In genomic region chr16:2520784-2521577, GRCh38 we compare ENCODE assay signal across 9 cellular contexts. TPM values are rescaled to one million over a fixed set of nuclear protein-coding genes. Genes with fewer than 3 reads are reported as not detected.
A peak's percentile ranks its signal among the peaks of the same experiment; 100 is the strongest.
DNase-seq lines count a peak whose midpoint lies in the region; ATAC-seq and TF ChIP-seq lines count a peak whose summit lies in the region.
"Had no signal": no experiment of that assay in that cellular context is flagged by ENCODE, and none has a peak within 500 bp of the region (broad histone marks: within the 10 kb centered on the region; RNA-seq: fewer than 3 reads in every experiment).

No MANE protein-coding gene starts in this region.

- peak overlapping the region; percentile 34 to 81 for H3K27ac ChIP-seq in prostate gland

- WGBS in prostate gland: 27% methylated on average over 36 of the region's 42 CpGs

- H3K27me3 ChIP-seq in prostate gland (replicated peaks; ENCODE audit: insufficient read depth): no peaks in the 10 kb centered on the region

- peak overlapping the region; percentile 54 for H3K4me3 ChIP-seq in NB4 (ENCODE audit: low read depth, low read length)
- peak overlapping the region; percentile 55 to 77 for H3K4me3 ChIP-seq in prostate gland

- TF ChIP-seq CTCF in NB4 (IDR thresholded peaks at IDR 0.05; ENCODE audit: low read depth, low read length) (no peak), prostate gland (IDR thresholded peaks at IDR 0.05) (no peak)

- ATAC-seq in GM18909 (IDR thresholded peaks at IDR 0.05; ENCODE audit: poor library complexity, unreplicated experiment): peak; percentile 27
- no peak for ATAC-seq in Right ventricle myocardium superior (ENCODE audit: poor library complexity)
- ATAC-seq in GM18870 (IDR thresholded peaks at IDR 0.05; ENCODE audit: unreplicated experiment): no peak

- H3K4me1 ChIP-seq in prostate gland (replicated peaks): peaks cover 29% of the 10 kb centered on the region

- intact Hi-C loops in Right ventricle myocardium superior (cut with DNase I): no loop called here
- intact Hi-C loops in prostate gland (cut with DNase I): no loop called here

- H3K36me3 ChIP-seq in prostate gland: no peaks in the 10 kb centered on the region

- no peak for TF ChIP-seq POLR2A in NB4 (IDR thresholded peaks at IDR 0.05; ENCODE audit: extremely low read depth, insufficient read length)
- no peak for TF ChIP-seq POLR2A in prostate gland (IDR thresholded peaks at IDR 0.05)

- no peaks in the 10 kb centered on the region for H3K9me3 ChIP-seq in prostate gland

- DNase-seq in NB4 (ENCODE audit: low read depth) (peak; percentile 64), Right ventricle myocardium superior (peak; percentile 51), prostate gland (ENCODE audit: low spot score) (no peak), GF-D8 (lab: John Stamatoyannopoulos, UW) (no peak), NCI-H2171 treated with DMSO at 0.1 percent for 48 hours (lab: John Stamatoyannopoulos, UW) (no peak)
- peak; percentile 57 for DNase-seq in activated effector memory CD4-positive, alpha-beta T cell treated with Interleukin-2 at 50 U/mL for 16 hours

RNA-seq across cellular contexts. Expression of gene AMDHD2, which starts 0.8 kb away (rescaled TPM):
- 13.4 TPM for total RNA-seq in Right ventricle myocardium superior
- total RNA-seq in prostate gland: 10 to 100 TPM; 41.4 to 78.1 TPM

RNA-seq across cellular contexts. Expression of gene ATP6V0C, which starts 7.2 kb away (rescaled TPM):
- 129 TPM for total RNA-seq in Right ventricle myocardium superior
- total RNA-seq in prostate gland: 100 to 1,000 TPM; 114 to 164 TPM

RNA-seq across cellular contexts. Expression of gene CEMP1, which starts 10.2 kb away (rescaled TPM):
- not detected for total RNA-seq in Right ventricle myocardium superior
- 1 to 10 TPM; 1.3 to 8.1 TPM for total RNA-seq in prostate gland
- total RNA-seq: activated CD8-positive, alpha-beta memory T cell treated with anti-CD3 and anti-CD28 coated beads for 36 hours had no signal

RNA-seq across cellular contexts. Expression of gene PDPK1, which starts 16.8 kb away (rescaled TPM):
- total RNA-seq in Right ventricle myocardium superior: 38.5 TPM
- 10 to 100 TPM; 33.1 to 73.2 TPM for total RNA-seq in prostate gland

RNA-seq across cellular contexts. Expression of gene TBC1D24, which starts 46.1 kb away (rescaled TPM):
- total RNA-seq in Right ventricle myocardium superior: 11.8 TPM
- total RNA-seq in prostate gland: 10 to 100 TPM; 22.4 to 26.2 TPM

Comparison
In these comparisons a context has a peak if more than half of its experiments do, and no peak if none do; other contexts are left out.
1. DNase-seq: peak in NB4 (single experiment), activated effector memory CD4-positive, alpha-beta T cell treated with Interleukin-2 at 50 U/mL for 16 hours (single experiment) and Right ventricle myocardium superior (single experiment); none in prostate gland (single experiment), GF-D8 (single experiment) and NCI-H2171 treated with DMSO at 0.1 percent for 48 hours (single experiment).